Comparison of ENCODE assay signal across 9 cellular contexts in genomic region chr1:165857046-165857801, GRCh38. TPM values are rescaled to one million over a fixed set of nuclear protein-coding genes. Genes with fewer than 3 reads are reported as not detected.
DNase-seq lines count a peak whose midpoint lies in the region; ATAC-seq and TF ChIP-seq lines count a peak whose summit lies in the region.
"Had no signal": no experiment of that assay in that cellular context is flagged by ENCODE, and none has a peak within 500 bp of the region (broad histone marks: within the 10 kb centered on the region; RNA-seq: fewer than 3 reads in every experiment).

No MANE protein-coding gene starts in this region.

- intact Hi-C loops in Caco-2 (cut with micrococcal nuclease; ENCODE audit: unreplicated experiment): no loop called here

- peak; percentile 46 for DNase-seq in NCI-H69 (lab: John Stamatoyannopoulos, UW)
- DNase-seq in kidney tubule cell (ENCODE audit: low spot score): peak; percentile 89
- DNase-seq in effector CD8-positive, alpha-beta T cell (lab: John Stamatoyannopoulos, UW): no peak
- DNase-seq in Caco-2: no peak
- DNase-seq in activated CD4-positive, alpha-beta T cell treated with anti-CD3 and anti-CD28 coated beads, Interleukin-2, amount 50 U/mL, for 48 hours: no peak
- DNase-seq in globus pallidus (ENCODE audit: low spot score): no peak
- DNase-seq: heart right ventricle had no signal

- no peaks in the 10 kb centered on the region for H3K9me3 ChIP-seq in Caco-2
- H3K9me3 ChIP-seq: heart right ventricle had no signal

- no peaks in the 10 kb centered on the region for H3K27me3 Mint-ChIP-seq in Caco-2 (ENCODE audit: insufficient read depth, unreplicated experiment)

- H3K36me3 ChIP-seq in Caco-2 (ENCODE audit: control insufficient read depth, insufficient read depth, low read length): no peaks in the 10 kb centered on the region
- H3K36me3 ChIP-seq: heart right ventricle had no signal

- H3K4me3 Mint-ChIP-seq in Caco-2 (ENCODE audit: unreplicated experiment): no peak overlapping the region

- H3K9me3 Mint-ChIP-seq in Caco-2 (ENCODE audit: unreplicated experiment): no peaks in the 10 kb centered on the region

- no peak for TF ChIP-seq CTCF in Caco-2 (IDR thresholded peaks at IDR 0.05; ENCODE audit: insufficient read depth in 1 of 2, low read depth in 1 of 2, low read length in 1 of 2, severe bottlenecking in 1 of 2, unreplicated experiment in 1 of 2)

- ATAC-seq in GM18868 (IDR thresholded peaks at IDR 0.05; ENCODE audit: unreplicated experiment) (peak; percentile 72), HG02588 (IDR thresholded peaks at IDR 0.05; ENCODE audit: unreplicated experiment) (peak; percentile 87)

- POLR2A ChIA-PET in Caco-2 (lab: Charles Lee): no interaction called here

- BruUV-seq in Caco-2 (replicated peaks; lab: Mats Ljungman, UMichigan): no TSS peak

- H3K4me1 Mint-ChIP-seq in Caco-2 (ENCODE audit: low read depth, unreplicated experiment): peaks cover 51% of the 10 kb centered on the region

- no peaks in the 10 kb centered on the region for H3K27me3 ChIP-seq in Caco-2 (replicated peaks; ENCODE audit: control insufficient read depth, insufficient read depth, low read length)
- H3K27me3 ChIP-seq: heart right ventricle had no signal

- no peak overlapping the region for H3K27ac Mint-ChIP-seq in Caco-2 (ENCODE audit: unreplicated experiment)

- H3K4me3 ChIP-seq in Caco-2 (ENCODE audit: low read depth, low read length): no peak overlapping the region
- H3K4me3 ChIP-seq: heart right ventricle had no signal

- peaks cover 8% of the 10 kb centered on the region for H3K36me3 Mint-ChIP-seq in Caco-2 (ENCODE audit: insufficient read depth, unreplicated experiment)

- H3K4me1 ChIP-seq in Caco-2: peaks cover 47% of the 10 kb centered on the region

- CTCF ChIA-PET in Caco-2 (lab: Charles Lee): no interaction called here

RNA-seq across cellular contexts. Expression of gene UCK2, which starts 29.8 kb away (rescaled TPM):
- 65.0 and 67.2 TPM in 2 replicates for total RNA-seq in Caco-2 (2022)

Comparison
In these comparisons a context has a peak if more than half of its experiments do, and no peak if none do; other contexts are left out.
1. DNase-seq: peak in NCI-H69 (single experiment) and kidney tubule cell (single experiment); none in effector CD8-positive, alpha-beta T cell (single experiment), Caco-2 (0 of 2), activated CD4-positive, alpha-beta T cell treated with anti-CD3 and anti-CD28 coated beads, Interleukin-2, amount 50 U/mL, for 48 hours (0 of 2) and globus pallidus (single experiment).